ENCODE assay signal across 27 cellular contexts in genomic region chr5:149756354-149756753, GRCh38.
"Had no signal": no experiment of that assay in that cellular context is flagged by ENCODE, and none has a peak within 500 bp of the region (broad histone marks: within the 10 kb centered on the region; RNA-seq: fewer than 3 reads in every experiment).

No MANE protein-coding gene starts in this region.

- H3K9me3 ChIP-seq: esophagus squamous epithelium, lower lobe of right lung, tibial nerve had no signal

- H3K4me1 ChIP-seq: lower lobe of right lung, tibial nerve had no signal

- H3K4me3 Mint-ChIP-seq: activated T-cell treated with anti-CD3 and anti-CD28 coated beads, Interleukin-2, amount 50 U/mL, for 24 hours; nephron; stimulated activated naive B cell treated with anti-CD40 and anti-IgM and Interleukin-4, amounts not matched to agents 10 μg/mL and 1 μg/mL and 100 μg/mL, for 72 hours; T-helper 2 cell treated with Interferon-gamma antibody and Interleukin-4, amounts not matched to agents 5 μg/mL and 100 μg/mL, for 36 hours had no signal

- H3K27ac ChIP-seq: brain microvascular endothelial cell, epithelial cell of prostate, lower lobe of right lung, tibial nerve, VCaP had no signal

- H3K4me3 ChIP-seq: esophagus squamous epithelium, lower lobe of right lung, tibial nerve had no signal

- ATAC-seq: lower lobe of right lung; stimulated activated naive B cell treated with anti-CD40 and anti-IgM and Interleukin-4, amounts not matched to agents 10 μg/mL and 1 μg/mL and 100 μg/mL, for 72 hours had no signal

- H3K27me3 Mint-ChIP-seq: activated T-cell treated with anti-CD3 and anti-CD28 coated beads, Interleukin-2, amount 50 U/mL, for 24 hours; stimulated activated naive B cell treated with anti-CD40 and anti-IgM and Interleukin-4, amounts not matched to agents 10 μg/mL and 1 μg/mL and 100 μg/mL, for 72 hours had no signal

- DNase-seq: activated CD4-positive, alpha-beta T cell treated with anti-CD3 and anti-CD28 coated beads for 4 hours; activated CD4-positive, alpha-beta T cell treated with anti-CD3 and anti-CD28 coated beads, Interleukin-2, amount 50 U/mL, for 48 hours; activated CD8-positive, alpha-beta memory T cell treated with anti-CD3 and anti-CD28 coated beads, Interleukin-2, amount 50 U/mL, for 48 hours; activated gamma-delta T cell treated with Interleukin-2 at 50 U/mL for 16 hours; activated naive CD4-positive, alpha-beta T cell treated with anti-CD3 and anti-CD28 coated beads, Interleukin-2, amount 50 U/mL, for 16 hours; activated T-cell treated with anti-CD3 and anti-CD28 coated beads, Interleukin-2, amount 50 U/mL, for 24 hours; amniotic stem cell; brain microvascular endothelial cell; caudate nucleus; dermis blood vessel endothelial cell; effector CD4-positive, alpha-beta T cell; esophagus squamous epithelium; foreskin melanocyte; kidney glomerular epithelial cell; lower lobe of right lung; mesenchymal stem cell; retina; stimulated activated CD4-positive, alpha-beta T cell treated with anti-CD3 and anti-CD28 coated beads, Interleukin-15, amount 100 ng/mL, for 24 hours; stimulated activated CD4-positive, alpha-beta T cell treated with anti-CD3 and anti-CD28 coated beads, Interleukin-2, amount 100 ng/mL, for 24 hours; stimulated activated naive B cell treated with anti-CD40 and anti-IgM and Interleukin-4, amounts not matched to agents 10 μg/mL and 1 μg/mL and 100 μg/mL, for 72 hours; T-helper 1 cell had no signal

- H3K27me3 ChIP-seq: brain microvascular endothelial cell, esophagus squamous epithelium, tibial nerve had no signal

- H3K36me3 ChIP-seq: brain microvascular endothelial cell, lower lobe of right lung, tibial nerve had no signal

- H3K27ac Mint-ChIP-seq: activated T-cell treated with anti-CD3 and anti-CD28 coated beads, Interleukin-2, amount 50 U/mL, for 24 hours; progenitor cell of endocrine pancreas; stimulated activated naive B cell treated with anti-CD40 and anti-IgM and Interleukin-4, amounts not matched to agents 10 μg/mL and 1 μg/mL and 100 μg/mL, for 72 hours; T-helper 2 cell treated with Interferon-gamma antibody and Interleukin-4, amounts not matched to agents 5 μg/mL and 100 μg/mL, for 36 hours had no signal

- H3K9me3 Mint-ChIP-seq: activated T-cell treated with anti-CD3 and anti-CD28 coated beads, Interleukin-2, amount 50 U/mL, for 24 hours; nephron; stimulated activated naive B cell treated with anti-CD40 and anti-IgM and Interleukin-4, amounts not matched to agents 10 μg/mL and 1 μg/mL and 100 μg/mL, for 72 hours; T-helper 2 cell treated with Interferon-gamma antibody and Interleukin-4, amounts not matched to agents 5 μg/mL and 100 μg/mL, for 36 hours had no signal
